In genomic region chr3:119524931-119525662, GRCh38 we compare ENCODE assay signal across 10 cellular contexts. TPM values are rescaled to one million over a fixed set of nuclear protein-coding genes. Genes with fewer than 3 reads are reported as not detected.
A peak's percentile ranks its signal among the peaks of the same experiment; 100 is the strongest.
DNase-seq lines count a peak whose midpoint lies in the region; ATAC-seq and TF ChIP-seq lines count a peak whose summit lies in the region.
"Had no signal": no experiment of that assay in that cellular context is flagged by ENCODE, and none has a peak within 500 bp of the region (broad histone marks: within the 10 kb centered on the region; RNA-seq: fewer than 3 reads in every experiment).

No MANE protein-coding gene starts in this region.

- no peak overlapping the region for H3K9ac ChIP-seq in Loucy (ENCODE audit: low read depth, low read length, poor library complexity, severe bottlenecking)

- H3K36me3 Mint-ChIP-seq in osteocyte (ENCODE audit: unreplicated experiment): peaks cover 30% of the 10 kb centered on the region
- peaks cover 10 to 12% of the 10 kb centered on the region in 2 donors for H3K36me3 Mint-ChIP-seq in activated naive CD4-positive, alpha-beta T cell treated with anti-CD3 and anti-CD28 coated beads, Interleukin-2, amount 50 U/mL, for 72 hours

- H3K27me3 ChIP-seq in Loucy (ENCODE audit: insufficient read depth, low read length, poor library complexity, severe bottlenecking): no peaks in the 10 kb centered on the region

- no peak overlapping the region for H2AFZ ChIP-seq in Loucy (ENCODE audit: low read length)

- H3K27ac Mint-ChIP-seq in osteocyte (ENCODE audit: unreplicated experiment): no peak overlapping the region
- H3K27ac Mint-ChIP-seq in activated naive CD4-positive, alpha-beta T cell treated with anti-CD3 and anti-CD28 coated beads, Interleukin-2, amount 50 U/mL, for 72 hours: no peak overlapping the region

- peaks cover 15% of the 10 kb centered on the region; the same call in 1 of the 2 replicates for H3K36me3 ChIP-seq in Loucy (ENCODE audit: insufficient read depth, low read length)

- H3K9me3 ChIP-seq in Loucy (ENCODE audit: insufficient read depth, low read depth, low read length): no peaks in the 10 kb centered on the region

- no peaks in the 10 kb centered on the region for H3K4me1 ChIP-seq in Loucy (ENCODE audit: insufficient read depth, low read length, poor library complexity, severe bottlenecking)

- H3K4me1 Mint-ChIP-seq in osteocyte (ENCODE audit: unreplicated experiment): no peaks in the 10 kb centered on the region

- no peaks in the 10 kb centered on the region for H3F3A ChIP-seq in Loucy (ENCODE audit: low read depth)

- peaks cover 6% of the 10 kb centered on the region for H3K9me3 Mint-ChIP-seq in osteocyte (ENCODE audit: unreplicated experiment)
- peaks cover 0 to 5% of the 10 kb centered on the region in 2 donors for H3K9me3 Mint-ChIP-seq in activated naive CD4-positive, alpha-beta T cell treated with anti-CD3 and anti-CD28 coated beads, Interleukin-2, amount 50 U/mL, for 72 hours

- ATAC-seq in activated naive CD4-positive, alpha-beta T cell treated with anti-CD3 and anti-CD28 coated beads, Interleukin-2, amount 50 U/mL, for 72 hours: no peak
- ATAC-seq in GM21515 (IDR thresholded peaks at IDR 0.05; ENCODE audit: unreplicated experiment): no peak
- ATAC-seq in stimulated activated naive CD8-positive, alpha-beta T cell treated with anti-CD3 and anti-CD28 coated beads, Interleukin-15, Interleukin-2, amounts not matched to agents 100 U/mL and 50 U/mL, for 24 hours: no peak

- no peaks in the 10 kb centered on the region for H3K9me2 ChIP-seq in Loucy (replicated peaks; ENCODE audit: low read depth, low read length)

- peak; percentile 28; the same call in 1 of the 2 replicates for TF ChIP-seq CTCF in Loucy (conservative IDR thresholded peaks at IDR 0.05; ENCODE audit: low read length)
- TF ChIP-seq CTCF in osteocyte (IDR thresholded peaks at IDR 0.05): peak; percentile 35

- no peaks in the 10 kb centered on the region for H4K20me1 ChIP-seq in Loucy (ENCODE audit: insufficient read depth, low read length, poor library complexity, severe bottlenecking)

- no peak overlapping the region for H3K4me3 Mint-ChIP-seq in osteocyte (ENCODE audit: unreplicated experiment)

- DNase-seq in ELR (ENCODE audit: low read depth): peak; percentile 27
- DNase-seq in dermis microvascular lymphatic vessel endothelial cell (ENCODE audit: low read depth in 2 of 2): peak; percentile 28 to 29
- no peak for DNase-seq in osteocyte (ENCODE audit: extremely low spot score, unreplicated experiment)
- DNase-seq in activated naive CD4-positive, alpha-beta T cell treated with anti-CD3 and anti-CD28 coated beads, Interleukin-2, amount 50 U/mL, for 72 hours (ENCODE audit: low spot score in 2 of 2): no peak
- no peak for DNase-seq in ecto neural progenitor cell (ENCODE audit: low spot score)
- no peak for DNase-seq in stimulated activated naive CD8-positive, alpha-beta T cell treated with anti-CD3 and anti-CD28 coated beads, Interleukin-15, Interleukin-2, amounts not matched to agents 100 U/mL and 50 U/mL, for 24 hours
- DNase-seq: stimulated activated CD4-positive, alpha-beta T cell treated with anti-CD3 and anti-CD28 coated beads, Interleukin-2, amount 100 ng/mL, for 48 hours had no signal

- H3K79me2 ChIP-seq in Loucy (ENCODE audit: insufficient read depth, low read length): no peaks in the 10 kb centered on the region

- no peak overlapping the region for H3K4me2 ChIP-seq in Loucy (ENCODE audit: low read depth, low read length, poor library complexity, severe bottlenecking)

- no peaks in the 10 kb centered on the region for H3K27me3 Mint-ChIP-seq in osteocyte (ENCODE audit: unreplicated experiment)

- H3K4me3 ChIP-seq in Loucy (ENCODE audit: low read length, poor library complexity, severe bottlenecking): no peak overlapping the region

RNA-seq across cellular contexts. Expression of gene TIMMDC1, which starts 26.8 kb away (rescaled TPM):
- 37.1 and 39.7 TPM in 2 replicates for total RNA-seq in dermis microvascular lymphatic vessel endothelial cell
- 98.8 and 103 TPM in 2 replicates for total RNA-seq in osteocyte
- total RNA-seq in activated naive CD4-positive, alpha-beta T cell treated with anti-CD3 and anti-CD28 coated beads, Interleukin-2, amount 50 U/mL, for 72 hours: 10 to 100 TPM; 54.9 to 79.2 TPM

RNA-seq across cellular contexts. Expression of gene CD80, which starts 34.3 kb away (rescaled TPM):
- total RNA-seq in dermis microvascular lymphatic vessel endothelial cell (under 0.01 TPM in 1 of 2 replicates, not detected in the other), osteocyte (not detected in 2 replicates)
- total RNA-seq in activated naive CD4-positive, alpha-beta T cell treated with anti-CD3 and anti-CD28 coated beads, Interleukin-2, amount 50 U/mL, for 72 hours: 1 to 10 TPM in 1 of 2 donors, under 1 TPM in 1; 0.80 to 1.2 TPM
- total RNA-seq: OCI-LY7 had no signal

RNA-seq across cellular contexts. Expression of gene ADPRH, which starts 54.2 kb away (rescaled TPM):
- 8.7 and 10.5 TPM in 2 replicates for total RNA-seq in dermis microvascular lymphatic vessel endothelial cell
- 1.9 and 2.2 TPM in 2 replicates for total RNA-seq in osteocyte
- total RNA-seq in activated naive CD4-positive, alpha-beta T cell treated with anti-CD3 and anti-CD28 coated beads, Interleukin-2, amount 50 U/mL, for 72 hours: 1 to 10 TPM; 3.4 to 5.1 TPM
- total RNA-seq: OCI-LY7 had no signal

RNA-seq across cellular contexts. Expression of gene POGLUT1, which starts 56.3 kb away (rescaled TPM):
- total RNA-seq in dermis microvascular lymphatic vessel endothelial cell (10.5 and 14.3 TPM in 2 replicates), osteocyte (20.0 and 22.1 TPM in 2 replicates)
- 10 to 100 TPM in 1 of 2 donors, 1 to 10 TPM in 1; 8.3 to 16.9 TPM for total RNA-seq in activated naive CD4-positive, alpha-beta T cell treated with anti-CD3 and anti-CD28 coated beads, Interleukin-2, amount 50 U/mL, for 72 hours

Comparison
In these comparisons a context has a peak if more than half of its experiments do, and no peak if none do; other contexts are left out.
1. DNase-seq: peak in ELR (single experiment) and dermis microvascular lymphatic vessel endothelial cell (2 of 2); none in osteocyte (single experiment), activated naive CD4-positive, alpha-beta T cell treated with anti-CD3 and anti-CD28 coated beads, Interleukin-2, amount 50 U/mL, for 72 hours (0 of 2), ecto neural progenitor cell (single experiment) and stimulated activated naive CD8-positive, alpha-beta T cell treated with anti-CD3 and anti-CD28 coated beads, Interleukin-15, Interleukin-2, amounts not matched to agents 100 U/mL and 50 U/mL, for 24 hours (single experiment).